In genomic region chr1:200376521-200376920, GRCh38 we compare ENCODE assay signal across 1 cellular context.
A peak's percentile ranks its signal among the peaks of the same experiment; 100 is the strongest.
TF ChIP-seq lines count a peak whose summit lies in the region.

No MANE protein-coding gene starts in this region.

TF ChIP-seq in HEK293, 187 proteins besides CTCF, POLR2A, EP300 and RAD21 (continued from another document and continues in another):
- TF ChIP-seq ZNF394 (tag by site-specific recombination; IDR thresholded peaks at IDR 0.05; ENCODE audit: borderline replicate concordance) (0 out of 2 replicates have a peak, but pooled peaks have one; percentile 36), ZFP69B (tag by site-specific recombination; IDR thresholded peaks at IDR 0.05) (0 out of 2 replicates have a peak, but pooled peaks have one; percentile 16), ZNF24 (tag by site-specific recombination; IDR thresholded peaks at IDR 0.05) (peak; percentile 55; the same call in 1 of the 2 replicates), ZNF843 (tag by site-specific recombination; IDR thresholded peaks at IDR 0.05) (peak; percentile 50; the same call in 1 of the 2 replicates), ZNF266 (tag by site-specific recombination; IDR thresholded peaks at IDR 0.05; ENCODE audit: low read depth) (no peak), ZNF112 (tag by site-specific recombination; IDR thresholded peaks at IDR 0.05) (no peak), ZBTB26 (tag by site-specific recombination; optimal IDR thresholded peaks at IDR 0.05) (no peak), ZNF19 (tag by site-specific recombination; IDR thresholded peaks at IDR 0.05; ENCODE audit: low read depth) (no peak), ZNF776 (tag by site-specific recombination; IDR thresholded peaks at IDR 0.05; ENCODE audit: borderline replicate concordance) (no peak), ZNF133 (tag by site-specific recombination; IDR thresholded peaks at IDR 0.05) (no peak), INSM2 (tag by site-specific recombination; IDR thresholded peaks at IDR 0.05) (no peak), ZNF704 (tag by site-specific recombination; IDR thresholded peaks at IDR 0.05) (no peak), OSR2 (tag by site-specific recombination; IDR thresholded peaks at IDR 0.05) (no peak), ZNF202 (tag by site-specific recombination; IDR thresholded peaks at IDR 0.05; ENCODE audit: borderline replicate concordance) (no peak), ZNF274 (IDR thresholded peaks at IDR 0.05; ENCODE audit: low read length) (no peak), ZNF274 (tag by site-specific recombination; IDR thresholded peaks at IDR 0.05; ENCODE audit: borderline replicate concordance) (no peak), HOXD13 (CRISPR knock-in tag; IDR thresholded peaks at IDR 0.05; ENCODE audit: borderline replicate concordance) (no peak), ZNF169 (tag by site-specific recombination; IDR thresholded peaks at IDR 0.05) (no peak), GLI2 (tag by site-specific recombination; IDR thresholded peaks at IDR 0.05; ENCODE audit: borderline replicate concordance, low read depth) (no peak), ZNF747 (tag by site-specific recombination; IDR thresholded peaks at IDR 0.05) (no peak), BCL11A (tag by site-specific recombination; IDR thresholded peaks at IDR 0.05; ENCODE audit: low read depth) (no peak), KLF10 (tag by site-specific recombination; IDR thresholded peaks at IDR 0.05) (no peak), MZF1 (tag by site-specific recombination; IDR thresholded peaks at IDR 0.05; ENCODE audit: borderline replicate concordance) (peak; percentile 41; the same call in 1 of the 2 replicates), ZNF366 (tag by site-specific recombination; conservative IDR thresholded peaks at IDR 0.05) (peak; percentile 67), FEZF1 (tag by site-specific recombination; IDR thresholded peaks at IDR 0.05) (peak; percentile 46; the same call in 1 of the 2 replicates), KLF17 (tag by site-specific recombination; IDR thresholded peaks at IDR 0.05) (no peak), ZNF292 (tag by site-specific recombination; IDR thresholded peaks at IDR 0.05; ENCODE audit: borderline replicate concordance, low read depth) (no peak), ZNF174 (tag by site-specific recombination; IDR thresholded peaks at IDR 0.05) (no peak), ZFP3 (tag by site-specific recombination; IDR thresholded peaks at IDR 0.05; ENCODE audit: low read depth) (no peak), ZNF398 (tag by site-specific recombination; IDR thresholded peaks at IDR 0.05) (peak; percentile 68), ZNF423 (tag by site-specific recombination; IDR thresholded peaks at IDR 0.05) (no peak), REPIN1 (tag by site-specific recombination; IDR thresholded peaks at IDR 0.05; ENCODE audit: low read depth) (no peak), ZNF629 (tag by site-specific recombination; IDR thresholded peaks at IDR 0.05) (peak; percentile 74), ZBTB20 (tag by site-specific recombination; IDR thresholded peaks at IDR 0.05) (no peak), AEBP2 (tag by site-specific recombination; IDR thresholded peaks at IDR 0.05; ENCODE audit: borderline replicate concordance) (no peak), ZNF132 (tag by site-specific recombination; IDR thresholded peaks at IDR 0.05; ENCODE audit: borderline replicate concordance) (no peak), ZNF311 (tag by site-specific recombination; IDR thresholded peaks at IDR 0.05; ENCODE audit: borderline replicate concordance) (no peak), ZNF548 (tag by site-specific recombination; IDR thresholded peaks at IDR 0.05) (no peak), ZBTB8A (tag by site-specific recombination; IDR thresholded peaks at IDR 0.05) (no peak), YY2 (tag by site-specific recombination; IDR thresholded peaks at IDR 0.05) (no peak), ZNF621 (tag by site-specific recombination; IDR thresholded peaks at IDR 0.05) (no peak), ZNF707 (tag by site-specific recombination; IDR thresholded peaks at IDR 0.05) (no peak), GLIS1 (tag by site-specific recombination; IDR thresholded peaks at IDR 0.05) (no peak), ZNF2 (tag by site-specific recombination; IDR thresholded peaks at IDR 0.05) (no peak), BCL11B (tag by site-specific recombination; IDR thresholded peaks at IDR 0.05; ENCODE audit: low read depth) (no peak), ZNF692 (tag by site-specific recombination; IDR thresholded peaks at IDR 0.05) (peak; percentile 82; the same call in 1 of the 2 replicates), ZNF211 (tag by site-specific recombination; IDR thresholded peaks at IDR 0.05; ENCODE audit: low read depth) (no peak), KLF16 (tag by site-specific recombination; IDR thresholded peaks at IDR 0.05) (peak; percentile 74), ZNF155 (tag by site-specific recombination; IDR thresholded peaks at IDR 0.05) (no peak), ZNF558 (tag by site-specific recombination; IDR thresholded peaks at IDR 0.05) (no peak), ZBTB17 (tag by site-specific recombination; IDR thresholded peaks at IDR 0.05) (no peak), KLF1 (tag by site-specific recombination; IDR thresholded peaks at IDR 0.05) (no peak), ZNF510 (tag by site-specific recombination; IDR thresholded peaks at IDR 0.05; ENCODE audit: insufficient replicate concordance) (no peak), ZNF362 (tag by site-specific recombination; IDR thresholded peaks at IDR 0.05) (no peak), ATF2 (tag by site-specific recombination; IDR thresholded peaks at IDR 0.05; ENCODE audit: low read depth) (no peak), ZSCAN23 (tag by site-specific recombination; IDR thresholded peaks at IDR 0.05) (no peak), ZNF223 (tag by site-specific recombination; IDR thresholded peaks at IDR 0.05) (no peak), BCL6B (tag by site-specific recombination; IDR thresholded peaks at IDR 0.05) (peak; percentile 57; the same call in 1 of the 2 replicates), ZNF792 (tag by site-specific recombination; IDR thresholded peaks at IDR 0.05) (no peak), ZNF660 (tag by site-specific recombination; IDR thresholded peaks at IDR 0.05) (no peak; the same call in 1 of the 2 replicates)
